In genomic region chrX:21181232-21181853, GRCh38 we compare ENCODE assay signal across 19 cellular contexts.
DNase-seq lines count a peak whose midpoint lies in the region; ATAC-seq, FAIRE-seq and TF ChIP-seq lines count a peak whose summit lies in the region.
"Had no signal": no experiment of that assay in that cellular context is flagged by ENCODE, and none has a peak within 500 bp of the region (broad histone marks: within the 10 kb centered on the region; RNA-seq: fewer than 3 reads in every experiment).

No MANE protein-coding gene starts in this region.

- peak; percentile 59 for FAIRE-seq in A549 (lab: Jason Lieb, UNC)
- FAIRE-seq: G401.6, GM12892, H1 had no signal

- POLR2A ChIA-PET in A549 (lab: Yijun Ruan, JAX), result no interaction called here

- TF ChIP-seq EP300 in A549 (IDR thresholded peaks at IDR 0.05), result no peak
- no peak for TF ChIP-seq EP300 in esophagus muscularis mucosa (IDR thresholded peaks at IDR 0.05)
- TF ChIP-seq EP300 in tibial nerve (IDR thresholded peaks at IDR 0.05), result no peak

- H3K9me3 ChIP-seq in A549 (no peaks in the 10 kb centered on the region), esophagus muscularis mucosa (no peaks in the 10 kb centered on the region), lower lobe of right lung (no peaks in the 10 kb centered on the region), tibial nerve (no peaks in the 10 kb centered on the region)

- TF ChIP-seq CTCF in A549 (IDR thresholded peaks at IDR 0.05) (no peak), esophagus muscularis mucosa (IDR thresholded peaks at IDR 0.05) (no peak), lower lobe of right lung (IDR thresholded peaks at IDR 0.05) (no peak), tibial nerve (IDR thresholded peaks at IDR 0.05) (no peak), chondrocyte (IDR thresholded peaks at IDR 0.05) (no peak)

- H3K4me1 ChIP-seq in A549 (peaks cover 27% of the 10 kb centered on the region), esophagus muscularis mucosa (peaks cover 0 to 27% (median 5%) of the 10 kb centered on the region in 4 donors), lower lobe of right lung (no peaks in the 10 kb centered on the region), tibial nerve (no peaks in the 10 kb centered on the region)

- 60% methylated on average over 2 of the region's 2 CpGs for WGBS in A549 (ENCODE audit: missing lambda C conversion rate)
- 53% methylated on average over 2 of the region's 2 CpGs for WGBS in esophagus muscularis mucosa
- WGBS in tibial nerve, 2 donors, result 65 to 72% methylated on average over 2 of the region's 2 CpGs

- H3K4me3 Mint-ChIP-seq in chondrocyte (ENCODE audit: unreplicated experiment), result no peak overlapping the region
- H3K4me3 Mint-ChIP-seq: CD4-positive, alpha-beta memory T cell had no signal

- no peak for ATAC-seq in A549
- ATAC-seq in lower lobe of right lung, result peak; percentile 67 to 83
- ATAC-seq in HG02973 (IDR thresholded peaks at IDR 0.05; ENCODE audit: unreplicated experiment), result no peak

- H3K4me2 ChIP-seq in A549, result no peak overlapping the region

- H3K4me3 ChIP-seq in A549 (no peak overlapping the region), esophagus muscularis mucosa (no peak overlapping the region), lower lobe of right lung (no peak overlapping the region), tibial nerve (no peak overlapping the region)
- H3K4me3 ChIP-seq: GM23248 had no signal

- H3K27me3 Mint-ChIP-seq in chondrocyte (ENCODE audit: low read depth), result peaks cover 2% of the 10 kb centered on the region
- H3K27me3 Mint-ChIP-seq: CD4-positive, alpha-beta memory T cell had no signal

- H3K27ac Mint-ChIP-seq in chondrocyte (ENCODE audit: unreplicated experiment), result no peak overlapping the region
- H3K27ac Mint-ChIP-seq: CD4-positive, alpha-beta memory T cell had no signal

- no peaks in the 10 kb centered on the region for H3K36me3 Mint-ChIP-seq in chondrocyte (ENCODE audit: low read depth)
- H3K36me3 Mint-ChIP-seq: CD4-positive, alpha-beta memory T cell had no signal

- H3K9me3 Mint-ChIP-seq in chondrocyte (ENCODE audit: low read depth), result peaks cover 6% of the 10 kb centered on the region
- H3K9me3 Mint-ChIP-seq: CD4-positive, alpha-beta memory T cell had no signal

- CTCF ChIA-PET in A549 (lab: Yijun Ruan, JAX), result no interaction called here

- TF ChIP-seq POLR2A in A549 (IDR thresholded peaks at IDR 0.05; ENCODE audit: low read length) (no peak), esophagus muscularis mucosa (IDR thresholded peaks at IDR 0.05; ENCODE audit: low read depth) (no peak), tibial nerve (IDR thresholded peaks at IDR 0.05) (no peak)

- H3K36me3 ChIP-seq in esophagus muscularis mucosa, result no peaks in the 10 kb centered on the region
- no peaks in the 10 kb centered on the region for H3K36me3 ChIP-seq in lower lobe of right lung
- H3K36me3 ChIP-seq in tibial nerve, result no peaks in the 10 kb centered on the region

- DNase-seq in A549 (ENCODE audit: low read depth in 1 of 2, low spot score in 1 of 2) (no peak), esophagus muscularis mucosa (ENCODE audit: extremely low spot score) (no peak), lower lobe of right lung (no peak), tibial nerve (ENCODE audit: low spot score in 2 of 2) (no peak), chondrocyte (ENCODE audit: low spot score) (no peak)
- DNase-seq: C1 segment of cervical spinal cord; Calu3; CD4-positive, alpha-beta memory T cell; COR-L47; DMS53; DMS79 treated with DMSO at 0.1 percent for 48 hours; H7; HCEC 1CT had no signal

- H3K27ac ChIP-seq in A549 (no peak overlapping the region), esophagus muscularis mucosa (replicated peaks in 1 of 4) (peak overlapping the region; percentile 33 to 62 (median 50)), lower lobe of right lung (no peak overlapping the region), tibial nerve (no peak overlapping the region)
- H3K27ac ChIP-seq: 22Rv1, GM23248 had no signal

- no peak for TF ChIP-seq RAD21 in A549 (conservative IDR thresholded peaks at IDR 0.05 in 1 of 2, IDR thresholded peaks at IDR 0.05 in 1 of 2)

- H3K27me3 ChIP-seq in esophagus muscularis mucosa (no peaks in the 10 kb centered on the region), lower lobe of right lung (ENCODE audit: low read depth) (no peaks in the 10 kb centered on the region), tibial nerve (no peaks in the 10 kb centered on the region)

- H3K4me1 Mint-ChIP-seq in chondrocyte (ENCODE audit: low read depth), result peaks cover 13% of the 10 kb centered on the region
- H3K4me1 Mint-ChIP-seq: CD4-positive, alpha-beta memory T cell had no signal

- intact Hi-C loops in esophagus muscularis mucosa (cut with DNase I) (no loop called here), lower lobe of right lung (cut with DNase I) (no loop called here)

TF ChIP-seq in A549, 52 proteins besides CTCF, POLR2A, EP300 and RAD21:
- TF ChIP-seq MAZ (IDR thresholded peaks at IDR 0.05; ENCODE audit: borderline replicate concordance, low read depth, low read length) (no peak), HOXB13 (CRISPR knock-in tag; IDR thresholded peaks at IDR 0.05; ENCODE audit: low read depth) (no peak), KDM5A (IDR thresholded peaks at IDR 0.05) (no peak), PHF8 (IDR thresholded peaks at IDR 0.05; ENCODE audit: borderline replicate concordance, low read depth) (no peak), SMC3 (IDR thresholded peaks at IDR 0.05) (no peak), JUNB (IDR thresholded peaks at IDR 0.05) (no peak), TFCP2L1 (CRISPR knock-in tag; IDR thresholded peaks at IDR 0.05) (no peak), USF2 (IDR thresholded peaks at IDR 0.05) (no peak), BHLHE40 (IDR thresholded peaks at IDR 0.05; ENCODE audit: low read depth, low read length) (no peak), RARB (CRISPR knock-in tag; IDR thresholded peaks at IDR 0.05) (no peak), MAX (IDR thresholded peaks at IDR 0.05) (no peak), ZNF302 (CRISPR knock-in tag; IDR thresholded peaks at IDR 0.05) (no peak), ZC3H11A (IDR thresholded peaks at IDR 0.05) (no peak), SREBF2 (IDR thresholded peaks at IDR 0.05) (no peak), TP53 (CRISPR knock-in tag; IDR thresholded peaks at IDR 0.05) (no peak), EHMT2 (IDR thresholded peaks at IDR 0.05; ENCODE audit: low read depth) (no peak)

Comparison
In these comparisons a context has a peak if more than half of its experiments do, and no peak if none do; other contexts are left out.
1. ATAC-seq: peak in lower lobe of right lung (2 of 2); none in A549 (0 of 2) and HG02973 (single experiment).
2. H3K27ac ChIP-seq: peak in esophagus muscularis mucosa (4 of 4); none in A549 (0 of 2), lower lobe of right lung (single experiment) and tibial nerve (0 of 4).